In genomic region chr14:43803076-43803689, GRCh38 we compare ENCODE assay signal across 23 cellular contexts.
DNase-seq lines count a peak whose midpoint lies in the region; ATAC-seq, FAIRE-seq and TF ChIP-seq lines count a peak whose summit lies in the region.
"Had no signal": no experiment of that assay in that cellular context is flagged by ENCODE, and none has a peak within 500 bp of the region (broad histone marks: within the 10 kb centered on the region; RNA-seq: fewer than 3 reads in every experiment).

No MANE protein-coding gene starts in this region.

- H2AFZ ChIP-seq in MM.1S (ENCODE audit: low read length) (no peak overlapping the region), K562 (ENCODE audit: low read depth, low read length) (no peak overlapping the region)

- H3K27me3 ChIP-seq in MM.1S (replicated peaks; ENCODE audit: insufficient read depth, low read length): no peaks in the 10 kb centered on the region
- H3K27me3 ChIP-seq in K562 (ENCODE audit: control insufficient read depth in 2 of 2, insufficient read depth in 2 of 2, low read length in 2 of 2): no peaks in the 10 kb centered on the region
- H3K27me3 ChIP-seq: brain microvascular endothelial cell, spleen, stomach had no signal

- H3K4me2 ChIP-seq in MM.1S (ENCODE audit: low read depth, low read length) (peak overlapping the region; percentile 12; the same call in 1 of the 2 replicates), K562 (ENCODE audit: insufficient read depth, low read length) (no peak overlapping the region)

- peaks cover 17% of the 10 kb centered on the region for H3K9me3 Mint-ChIP-seq in stimulated activated effector memory CD8-positive, alpha-beta T cell treated with anti-CD3 and anti-CD28 coated beads, Interleukin-12 subunit alpha, Interleukin-12 subunit beta, amount 100 ng/mL, for 72 hours

- no peak for TF ChIP-seq POLR2A in K562 (conservative IDR thresholded peaks at IDR 0.05)

- no peak for FAIRE-seq in K562 (lab: Jason Lieb, UNC)
- FAIRE-seq: GM19239 had no signal

- CTCF ChIA-PET in K562 (lab: Yijun Ruan, JAX; ENCODE audit: low intra/inter-chr PET ratio): no interaction called here

- no peaks in the 10 kb centered on the region for H3K36me3 Mint-ChIP-seq in stimulated activated effector memory CD8-positive, alpha-beta T cell treated with anti-CD3 and anti-CD28 coated beads, Interleukin-12 subunit alpha, Interleukin-12 subunit beta, amount 100 ng/mL, for 72 hours
- H3K36me3 Mint-ChIP-seq: type B pancreatic cell had no signal

- no peaks in the 10 kb centered on the region for H3K9me3 ChIP-seq in MM.1S (replicated peaks; ENCODE audit: insufficient read depth, low read length)
- H3K9me3 ChIP-seq in K562 (replicated peaks; ENCODE audit: control insufficient read depth, insufficient read depth, low read depth, low read length): no peaks in the 10 kb centered on the region

- no peak for TF ChIP-seq EP300 in K562 (IDR thresholded peaks at IDR 0.05; ENCODE audit: low read length)

- POLR2A ChIA-PET in K562 (lab: Yijun Ruan, JAX): no interaction called here

- no peak for TF ChIP-seq RAD21 in K562 (CRISPR knock-in tag; conservative IDR thresholded peaks at IDR 0.05 in 1 of 2, IDR thresholded peaks at IDR 0.05 in 1 of 2)

- in situ Hi-C loops in K562 (cut with MboI): no loop called here

- no peaks in the 10 kb centered on the region for H3K4me1 Mint-ChIP-seq in stimulated activated effector memory CD8-positive, alpha-beta T cell treated with anti-CD3 and anti-CD28 coated beads, Interleukin-12 subunit alpha, Interleukin-12 subunit beta, amount 100 ng/mL, for 72 hours
- H3K4me1 Mint-ChIP-seq: activated CD4-positive, alpha-beta T cell treated with anti-CD3 and anti-CD28 coated beads, Interleukin-2, amount 10 ng/mL, durations not matched to agents 7 days and 5 days had no signal

- H4K20me1 ChIP-seq in MM.1S (ENCODE audit: insufficient read depth, low read length) (no peaks in the 10 kb centered on the region), K562 (replicated peaks; ENCODE audit: control insufficient read depth, insufficient read depth, low read length) (no peaks in the 10 kb centered on the region)

- H3K27ac Mint-ChIP-seq in stimulated activated effector memory CD8-positive, alpha-beta T cell treated with anti-CD3 and anti-CD28 coated beads, Interleukin-12 subunit alpha, Interleukin-12 subunit beta, amount 100 ng/mL, for 72 hours: no peak overlapping the region
- H3K27ac Mint-ChIP-seq: activated CD4-positive, alpha-beta T cell treated with anti-CD3 and anti-CD28 coated beads, Interleukin-2, amount 10 ng/mL, durations not matched to agents 7 days and 5 days; H9; type B pancreatic cell had no signal

- 0% methylated on average over 2 of the region's 2 CpGs for WGBS in K562 (ENCODE audit: insufficient coverage, low coverage, missing lambda C conversion rate)

- H3K4me3 ChIP-seq in MM.1S (ENCODE audit: low read length): no peak overlapping the region
- no peak overlapping the region for H3K4me3 ChIP-seq in K562
- H3K4me3 ChIP-seq: spleen, stomach had no signal

- H3K79me2 ChIP-seq in MM.1S (ENCODE audit: low read length): no peaks in the 10 kb centered on the region
- no peaks in the 10 kb centered on the region for H3K79me2 ChIP-seq in K562 (ENCODE audit: control insufficient read depth, insufficient read depth, low read length)

- no peaks in the 10 kb centered on the region for H3K9me2 ChIP-seq in MM.1S (replicated peaks; ENCODE audit: insufficient read depth, low read length)

- DNase-seq in MM.1S (peak; percentile 89), K562 (ENCODE audit: extremely low read depth in 1 of 4, low spot score in 3 of 4) (no peak), NCI-H446 treated with DMSO at 0.1 percent for 48 hours (lab: John Stamatoyannopoulos, UW) (no peak), activated gamma-delta T cell treated with Interleukin-2 at 50 U/mL for 16 hours (no peak)
- no peak for DNase-seq in stimulated activated effector memory CD8-positive, alpha-beta T cell treated with anti-CD3 and anti-CD28 coated beads, Interleukin-12 subunit alpha, Interleukin-12 subunit beta, amount 100 ng/mL, for 72 hours (ENCODE audit: low spot score in 2 of 2)
- DNase-seq: activated CD4-positive, alpha-beta T cell treated with anti-CD3 and anti-CD28 coated beads, Interleukin-2, amount 10 ng/mL, durations not matched to agents 7 days and 5 days; activated effector memory CD4-positive, alpha-beta T cell treated with Interleukin-2 at 50 U/mL for 16 hours; brain microvascular endothelial cell; H9; KBM-7; NCI-H1092; NCI-H2081; NCI-H524 treated with DMSO at 0.1 percent for 48 hours; occipital lobe; retina; Right ventricle myocardium superior; spleen; stimulated activated CD4-positive, alpha-beta T cell treated with anti-CD3 and anti-CD28 coated beads, Interleukin-4, amount 100 ng/mL, for 24 hours; stomach had no signal

- H3F3A ChIP-seq in MM.1S (ENCODE audit: insufficient read depth, low read length): no peaks in the 10 kb centered on the region

- H3K4me3 Mint-ChIP-seq in stimulated activated effector memory CD8-positive, alpha-beta T cell treated with anti-CD3 and anti-CD28 coated beads, Interleukin-12 subunit alpha, Interleukin-12 subunit beta, amount 100 ng/mL, for 72 hours: no peak overlapping the region
- H3K4me3 Mint-ChIP-seq: activated CD4-positive, alpha-beta T cell treated with anti-CD3 and anti-CD28 coated beads, Interleukin-2, amount 10 ng/mL, durations not matched to agents 7 days and 5 days; H9; type B pancreatic cell had no signal

- peak; percentile 89 for ATAC-seq in GM18511 (IDR thresholded peaks at IDR 0.05; ENCODE audit: unreplicated experiment)
- peak; percentile 58 for ATAC-seq in HG02623 (IDR thresholded peaks at IDR 0.05; ENCODE audit: unreplicated experiment)
- ATAC-seq in K562: no peak
- no peak for ATAC-seq in stimulated activated effector memory CD8-positive, alpha-beta T cell treated with anti-CD3 and anti-CD28 coated beads, Interleukin-12 subunit alpha, Interleukin-12 subunit beta, amount 100 ng/mL, for 72 hours

- H3K27ac ChIP-seq in MM.1S (ENCODE audit: low read length): peak overlapping the region; percentile 5; the same call in 1 of the 2 replicates
- H3K27ac ChIP-seq in K562 (ENCODE audit: extremely low read depth, low read depth, low read length): no peak overlapping the region
- H3K27ac ChIP-seq: brain microvascular endothelial cell, spleen, stomach had no signal

- TF ChIP-seq CTCF in MM.1S (IDR thresholded peaks at IDR 0.05; ENCODE audit: low read length): no peak
- no peak for TF ChIP-seq CTCF in K562 (IDR thresholded peaks at IDR 0.05 in 2 of 3, conservative IDR thresholded peaks at IDR 0.05 in 1 of 3; ENCODE audit: insufficient read depth in 2 of 3, low read depth in 1 of 3, low read length in 3 of 3)

- H3K36me3 ChIP-seq in MM.1S (replicated peaks; ENCODE audit: insufficient read depth, low read length): no peaks in the 10 kb centered on the region
- no peaks in the 10 kb centered on the region for H3K36me3 ChIP-seq in K562 (ENCODE audit: control insufficient read depth, insufficient read depth, low read length)
- H3K36me3 ChIP-seq: brain microvascular endothelial cell, spleen, stomach had no signal

- H3K9me1 ChIP-seq in K562 (ENCODE audit: control insufficient read depth, insufficient read depth, low read length): no peaks in the 10 kb centered on the region

- H3K4me1 ChIP-seq in MM.1S (ENCODE audit: low read length) (peaks cover 11% of the 10 kb centered on the region), K562 (replicated peaks in 1 of 2; ENCODE audit: control insufficient read depth in 2 of 2, insufficient read depth in 2 of 2, low read length in 2 of 2) (no peaks in the 10 kb centered on the region)
- H3K4me1 ChIP-seq: spleen, stomach had no signal

- H3K9ac ChIP-seq in MM.1S (ENCODE audit: low read length): no peak overlapping the region
- H3K9ac ChIP-seq in K562 (ENCODE audit: insufficient read depth in 1 of 2, low read depth in 2 of 2, low read length in 2 of 2): no peak overlapping the region

- BruUV-seq in K562 (replicated peaks; lab: Mats Ljungman, UMichigan): no TSS peak

- intact Hi-C loops in K562 (cut with micrococcal nuclease): no loop called here

TF ChIP-seq in K562, 482 proteins besides CTCF, POLR2A, EP300 and RAD21:
- TF ChIP-seq PHF8 (IDR thresholded peaks at IDR 0.05; ENCODE audit: borderline replicate concordance, low read length): no peak
- peak; percentile 26; the same call in 1 of the 2 replicates for TF ChIP-seq NFIC (IDR thresholded peaks at IDR 0.05)

Comparison
In these comparisons a context has a peak if more than half of its experiments do, and no peak if none do; other contexts are left out.
1. ATAC-seq: peak in GM18511 (single experiment) and HG02623 (single experiment); none in K562 (single experiment) and stimulated activated effector memory CD8-positive, alpha-beta T cell treated with anti-CD3 and anti-CD28 coated beads, Interleukin-12 subunit alpha, Interleukin-12 subunit beta, amount 100 ng/mL, for 72 hours (single experiment).